27 cellular contexts compared by ENCODE assay signal in genomic region chr20:32128167-32128566, GRCh38.
"Had no signal": no experiment of that assay in that cellular context is flagged by ENCODE, and none has a peak within 500 bp of the region (broad histone marks: within the 10 kb centered on the region; RNA-seq: fewer than 3 reads in every experiment).

No MANE protein-coding gene starts in this region.

- H3K9me3 ChIP-seq: ascending aorta had no signal

- H3K36me3 ChIP-seq: cardiac muscle cell had no signal

- H3K27ac ChIP-seq: ascending aorta, cardiac muscle cell, VCaP had no signal

- H3K27me3 ChIP-seq: ascending aorta, cardiac muscle cell had no signal

- H3K4me3 ChIP-seq: ascending aorta, cardiac muscle cell had no signal

- DNase-seq: activated B cell treated with CpG ODN at 0.5 μM for 24 hours; activated CD4-positive, alpha-beta memory T cell treated with anti-CD3 and anti-CD28 coated beads for 36 hours; activated CD4-positive, alpha-beta T cell treated with anti-CD3 and anti-CD28 coated beads for 4 hours; activated CD4-positive, alpha-beta T cell treated with anti-CD3 and anti-CD28 coated beads, Interleukin-2, amount 10 ng/mL, durations not matched to agents 24 days and 14 days; activated CD4-positive, alpha-beta T cell treated with anti-CD3 and anti-CD28 coated beads, Interleukin-2, amount 50 U/mL, for 1 hour; activated CD4-positive, alpha-beta T cell treated with anti-CD3 and anti-CD28 coated beads, Interleukin-2, amount 50 U/mL, for 4 hours; activated CD4-positive, CD25-positive, alpha-beta regulatory T cell treated with anti-CD3 and anti-CD28 coated beads, Interleukin-2, amount 50 U/mL, for 72 hours; activated CD8-positive, alpha-beta memory T cell treated with anti-CD3 and anti-CD28 coated beads, Interleukin-2, amount 50 U/mL, for 4 hours; activated CD8-positive, alpha-beta T cell treated with anti-CD3 and anti-CD28 coated beads for 36 hours; activated effector memory CD4-positive, alpha-beta T cell treated with Interleukin-2 at 50 U/mL for 16 hours; activated gamma-delta T cell; activated naive CD4-positive, alpha-beta T cell treated with anti-CD3 and anti-CD28 coated beads, Interleukin-2, amount 10 ng/mL, durations not matched to agents 7 days and 5 days; activated naive CD4-positive, alpha-beta T cell treated with Interleukin-2 at 50 U/mL for 16 hours; activated naive CD8-positive, alpha-beta T cell treated with anti-CD3 and anti-CD28 coated beads, Interleukin-2, amount 10 ng/mL, durations not matched to agents 7 days and 5 days; activated naive CD8-positive, alpha-beta T cell treated with anti-CD3 and anti-CD28 coated beads, Interleukin-2, amount 50 U/mL, for 24 hours; activated T-cell treated with anti-CD3 and anti-CD28 coated beads for 4 hours; activated T-cell treated with anti-CD3 and anti-CD28 coated beads, Interleukin-2, amount 50 U/mL, for 24 hours; activated T-cell treated with anti-CD3 and anti-CD28 coated beads, Interleukin-2, amount 50 U/mL, for 48 hours; amygdala; anterior cingulate cortex; caudate nucleus; T-helper 1 cell; T-helper 2 cell; T-helper 9 cell had no signal

- ATAC-seq: activated CD8-positive, alpha-beta T cell treated with anti-CD3 and anti-CD28 coated beads for 36 hours; activated naive CD8-positive, alpha-beta T cell treated with anti-CD3 and anti-CD28 coated beads, Interleukin-2, amount 50 U/mL, for 24 hours had no signal
